ENCODE assay signal across 9 cellular contexts in the genomic region with DNA sequence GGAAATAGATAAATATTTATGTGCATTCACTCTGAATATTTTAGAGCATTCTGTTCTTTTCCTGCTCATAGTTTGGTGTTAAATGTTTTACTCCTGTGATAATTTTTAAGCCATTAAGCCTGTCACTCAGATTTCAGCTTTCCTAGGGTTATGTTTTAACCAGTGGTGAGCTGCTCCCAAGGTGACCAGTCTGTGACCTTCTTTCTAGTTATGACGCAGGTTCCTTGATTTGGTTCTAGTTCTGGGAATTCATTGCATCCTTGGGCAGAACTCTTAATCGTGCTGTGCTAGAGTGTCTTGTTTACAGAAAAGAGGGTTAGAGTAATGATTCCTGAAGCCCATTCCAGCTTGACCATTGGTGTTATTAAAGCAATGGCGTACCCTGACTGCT. TPM values are rescaled to one million over a fixed set of nuclear protein-coding genes. Genes with fewer than 3 reads are reported as not detected.
DNase-seq lines count a peak whose midpoint lies in the region; ATAC-seq and TF ChIP-seq lines count a peak whose summit lies in the region.
"Had no signal": no experiment of that assay in that cellular context is flagged by ENCODE, and none has a peak within 500 bp of the region (broad histone marks: within the 10 kb centered on the region; RNA-seq: fewer than 3 reads in every experiment).

No MANE protein-coding gene starts in this region.

- no peaks in the 10 kb centered on the region; the same call in 2 of the 3 replicates for H3K9me3 Mint-ChIP-seq in GM23338
- H3K9me3 Mint-ChIP-seq in activated CD8-positive, alpha-beta T cell treated with anti-CD3 and anti-CD28 coated beads, Interleukin-2, amount 10 ng/mL, durations not matched to agents 7 days and 5 days (ENCODE audit: insufficient read depth) = no peaks in the 10 kb centered on the region

- H3K27me3 Mint-ChIP-seq in GM23338 (ENCODE audit: insufficient read depth, low read depth, poor library complexity) = peaks cover 11% of the 10 kb centered on the region
- no peaks in the 10 kb centered on the region for H3K27me3 Mint-ChIP-seq in activated CD8-positive, alpha-beta T cell treated with anti-CD3 and anti-CD28 coated beads, Interleukin-2, amount 10 ng/mL, durations not matched to agents 7 days and 5 days (ENCODE audit: low read depth)

- H2AFZ ChIP-seq in GM23338 = no peak overlapping the region

- no peaks in the 10 kb centered on the region for H3K27me3 ChIP-seq in GM23338 (ENCODE audit: insufficient read depth)

- H3F3A ChIP-seq in GM23338 (replicated peaks; ENCODE audit: low read depth) = no peaks in the 10 kb centered on the region

- peaks cover 12% of the 10 kb centered on the region for H3K36me3 Mint-ChIP-seq in GM23338 (ENCODE audit: low read depth)
- peaks cover 12% of the 10 kb centered on the region for H3K36me3 Mint-ChIP-seq in activated CD8-positive, alpha-beta T cell treated with anti-CD3 and anti-CD28 coated beads, Interleukin-2, amount 10 ng/mL, durations not matched to agents 7 days and 5 days (ENCODE audit: low read depth)

- ATAC-seq in GM23338 (no peak), GM18502 (IDR thresholded peaks at IDR 0.05; ENCODE audit: poor library complexity, unreplicated experiment) (no peak), GM18873 (IDR thresholded peaks at IDR 0.05; ENCODE audit: low FRiP score, unreplicated experiment) (no peak), GM21825 (IDR thresholded peaks at IDR 0.05; ENCODE audit: unreplicated experiment) (no peak)
- ATAC-seq in activated CD8-positive, alpha-beta T cell treated with anti-CD3 and anti-CD28 coated beads, Interleukin-2, amount 10 ng/mL, durations not matched to agents 7 days and 5 days = no peak

- DNase-seq in GM23338 (ENCODE audit: low spot score) = no peak
- DNase-seq in activated CD8-positive, alpha-beta T cell treated with anti-CD3 and anti-CD28 coated beads, Interleukin-2, amount 10 ng/mL, durations not matched to agents 7 days and 5 days = no peak
- peak; percentile 45 for DNase-seq in glomerular visceral epithelial cell (ENCODE audit: extremely low spot score)
- DNase-seq in renal cortical epithelial cell (ENCODE audit: low read depth) = peak; percentile 93
- DNase-seq in NCI-H345 treated with DMSO at 0.1 percent for 48 hours (lab: John Stamatoyannopoulos, UW; ENCODE audit: unreplicated experiment) = no peak
- DNase-seq: NCI-H1694 treated with DMSO at 0.1 percent for 48 hours had no signal

- H3K4me2 ChIP-seq in GM23338 = peak overlapping the region; percentile 87

- H3K27ac Mint-ChIP-seq in GM23338 = peak overlapping the region; percentile 74; the same call in 1 of the 2 replicates
- no peak overlapping the region for H3K27ac Mint-ChIP-seq in activated CD8-positive, alpha-beta T cell treated with anti-CD3 and anti-CD28 coated beads, Interleukin-2, amount 10 ng/mL, durations not matched to agents 7 days and 5 days

- peaks cover 41% of the 10 kb centered on the region for H3K79me2 ChIP-seq in GM23338 (replicated peaks; ENCODE audit: insufficient read depth)

- CTCF ChIA-PET in activated CD8-positive, alpha-beta T cell treated with anti-CD3 and anti-CD28 coated beads, Interleukin-2, amount 10 ng/mL, durations not matched to agents 7 days and 5 days (lab: Charles Lee) = interaction anchor here (1.0 to 3.2 kb wide), 5 partner anchors 10 to 396 kb away, joined by 3 to 12 read pairs (median 3); no protein-coding TSS in a partner anchor

- peaks cover 18% of the 10 kb centered on the region for H3K4me1 Mint-ChIP-seq in GM23338
- H3K4me1 Mint-ChIP-seq in activated CD8-positive, alpha-beta T cell treated with anti-CD3 and anti-CD28 coated beads, Interleukin-2, amount 10 ng/mL, durations not matched to agents 7 days and 5 days (ENCODE audit: low read depth) = peaks cover 32% of the 10 kb centered on the region

- no peak overlapping the region for H3K27ac ChIP-seq in GM23338 (ENCODE audit: low read depth)

- H4K20me1 ChIP-seq in GM23338 (replicated peaks; ENCODE audit: insufficient read depth) = 0 out of 2 replicates have a peak, but pooled peaks cover 2% of the 10 kb centered on the region

- peak overlapping the region; percentile 95 for H3K4me3 Mint-ChIP-seq in GM23338
- H3K4me3 Mint-ChIP-seq in activated CD8-positive, alpha-beta T cell treated with anti-CD3 and anti-CD28 coated beads, Interleukin-2, amount 10 ng/mL, durations not matched to agents 7 days and 5 days = peak overlapping the region; percentile 92

- peaks cover 17% of the 10 kb centered on the region for H3K4me1 ChIP-seq in GM23338 (ENCODE audit: insufficient read depth)

- H3K9me2 ChIP-seq in GM23338 (ENCODE audit: insufficient read depth) = no peaks in the 10 kb centered on the region

- no peak for TF ChIP-seq CTCF in GM23338 (conservative IDR thresholded peaks at IDR 0.05; ENCODE audit: low read depth in 2 of 2)

- H3K36me3 ChIP-seq in GM23338 (ENCODE audit: insufficient read depth) = peaks cover 3% of the 10 kb centered on the region; the same call in 1 of the 2 replicates

- peak overlapping the region; percentile 95; the same call in 1 of the 2 replicates for H3K4me3 ChIP-seq in GM23338

- POLR2A ChIA-PET in activated CD8-positive, alpha-beta T cell treated with anti-CD3 and anti-CD28 coated beads, Interleukin-2, amount 10 ng/mL, durations not matched to agents 7 days and 5 days (lab: Charles Lee) = interaction anchor here (0.6 to 0.7 kb wide), 2 partner anchors 91 to 339 kb away, joined by 3 to 5 read pairs; no protein-coding TSS in a partner anchor

TF ChIP-seq in GM23338, 12 proteins besides CTCF, POLR2A, EP300 and RAD21 (continues in another document):
- TF ChIP-seq STAT1 (IDR thresholded peaks at IDR 0.05; ENCODE audit: unreplicated experiment) (no peak), ZNF331 (CRISPR knock-in tag; IDR thresholded peaks at IDR 0.05; ENCODE audit: low read depth) (no peak), EZH2 (IDR thresholded peaks at IDR 0.05; ENCODE audit: low read depth, unreplicated experiment) (no peak), EZH2phosphoT487 (IDR thresholded peaks at IDR 0.05; ENCODE audit: unreplicated experiment) (no peak), POLR2AphosphoS5 (IDR thresholded peaks at IDR 0.05; ENCODE audit: low read depth) (no peak), ZNF114 (CRISPR knock-in tag; IDR thresholded peaks at IDR 0.05) (no peak), NANOG (IDR thresholded peaks at IDR 0.05; ENCODE audit: borderline replicate concordance) (no peak), CREB1 (CRISPR knock-in tag; IDR thresholded peaks at IDR 0.05; ENCODE audit: low read depth) (no peak)
- TF ChIP-seq, protein P1, sequence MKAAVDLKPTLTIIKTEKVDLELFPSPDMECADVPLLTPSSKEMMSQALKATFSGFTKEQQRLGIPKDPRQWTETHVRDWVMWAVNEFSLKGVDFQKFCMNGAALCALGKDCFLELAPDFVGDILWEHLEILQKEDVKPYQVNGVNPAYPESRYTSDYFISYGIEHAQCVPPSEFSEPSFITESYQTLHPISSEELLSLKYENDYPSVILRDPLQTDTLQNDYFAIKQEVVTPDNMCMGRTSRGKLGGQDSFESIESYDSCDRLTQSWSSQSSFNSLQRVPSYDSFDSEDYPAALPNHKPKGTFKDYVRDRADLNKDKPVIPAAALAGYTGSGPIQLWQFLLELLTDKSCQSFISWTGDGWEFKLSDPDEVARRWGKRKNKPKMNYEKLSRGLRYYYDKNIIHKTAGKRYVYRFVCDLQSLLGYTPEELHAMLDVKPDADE (IDR thresholded peaks at IDR 0.05) = no peak
- TF ChIP-seq, protein P2, sequence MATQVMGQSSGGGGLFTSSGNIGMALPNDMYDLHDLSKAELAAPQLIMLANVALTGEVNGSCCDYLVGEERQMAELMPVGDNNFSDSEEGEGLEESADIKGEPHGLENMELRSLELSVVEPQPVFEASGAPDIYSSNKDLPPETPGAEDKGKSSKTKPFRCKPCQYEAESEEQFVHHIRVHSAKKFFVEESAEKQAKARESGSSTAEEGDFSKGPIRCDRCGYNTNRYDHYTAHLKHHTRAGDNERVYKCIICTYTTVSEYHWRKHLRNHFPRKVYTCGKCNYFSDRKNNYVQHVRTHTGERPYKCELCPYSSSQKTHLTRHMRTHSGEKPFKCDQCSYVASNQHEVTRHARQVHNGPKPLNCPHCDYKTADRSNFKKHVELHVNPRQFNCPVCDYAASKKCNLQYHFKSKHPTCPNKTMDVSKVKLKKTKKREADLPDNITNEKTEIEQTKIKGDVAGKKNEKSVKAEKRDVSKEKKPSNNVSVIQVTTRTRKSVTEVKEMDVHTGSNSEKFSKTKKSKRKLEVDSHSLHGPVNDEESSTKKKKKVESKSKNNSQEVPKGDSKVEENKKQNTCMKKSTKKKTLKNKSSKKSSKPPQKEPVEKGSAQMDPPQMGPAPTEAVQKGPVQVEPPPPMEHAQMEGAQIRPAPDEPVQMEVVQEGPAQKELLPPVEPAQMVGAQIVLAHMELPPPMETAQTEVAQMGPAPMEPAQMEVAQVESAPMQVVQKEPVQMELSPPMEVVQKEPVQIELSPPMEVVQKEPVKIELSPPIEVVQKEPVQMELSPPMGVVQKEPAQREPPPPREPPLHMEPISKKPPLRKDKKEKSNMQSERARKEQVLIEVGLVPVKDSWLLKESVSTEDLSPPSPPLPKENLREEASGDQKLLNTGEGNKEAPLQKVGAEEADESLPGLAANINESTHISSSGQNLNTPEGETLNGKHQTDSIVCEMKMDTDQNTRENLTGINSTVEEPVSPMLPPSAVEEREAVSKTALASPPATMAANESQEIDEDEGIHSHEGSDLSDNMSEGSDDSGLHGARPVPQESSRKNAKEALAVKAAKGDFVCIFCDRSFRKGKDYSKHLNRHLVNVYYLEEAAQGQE (IDR thresholded peaks at IDR 0.05; ENCODE audit: unreplicated experiment) = no peak

RNA-seq across cellular contexts. Expression of a gene that starts 2.2 kb away (rescaled TPM):
- 60.9 and 77.8 TPM in 2 replicates for total RNA-seq in GM23338 (2014; rRNA removed; shearing (Covaris generic))
- polyA plus RNA-seq in GM23338 (2016; fragmentation: Nextera tagmentation; extraction: Ambion mirVana) = 35.7 and 36.5 TPM in 2 replicates
- total RNA-seq in activated CD8-positive, alpha-beta T cell treated with anti-CD3 and anti-CD28 coated beads, Interleukin-2, amount 10 ng/mL, durations not matched to agents 7 days and 5 days = 10 to 100 TPM; 15.1 to 17.0 TPM
- 75.2 and 256 TPM in 2 replicates for total RNA-seq in renal cortical epithelial cell

RNA-seq across cellular contexts. Expression of a gene that starts 36.0 kb away (rescaled TPM):
- not detected in 2 replicates for total RNA-seq in GM23338 (2014; rRNA removed; shearing (Covaris generic))
- not detected in 2 replicates for polyA plus RNA-seq in GM23338 (2016; fragmentation: Nextera tagmentation; extraction: Ambion mirVana)
- total RNA-seq in activated CD8-positive, alpha-beta T cell treated with anti-CD3 and anti-CD28 coated beads, Interleukin-2, amount 10 ng/mL, durations not matched to agents 7 days and 5 days = not detected
- 2.3 and 6.9 TPM in 2 replicates for total RNA-seq in renal cortical epithelial cell

RNA-seq across cellular contexts. Expression of a gene that starts 42.9 kb away (rescaled TPM):
- not detected in 2 replicates for total RNA-seq in GM23338 (2014; rRNA removed; shearing (Covaris generic))
- polyA plus RNA-seq in GM23338 (2016; fragmentation: Nextera tagmentation; extraction: Ambion mirVana) = not detected in 2 replicates
- not detected for total RNA-seq in activated CD8-positive, alpha-beta T cell treated with anti-CD3 and anti-CD28 coated beads, Interleukin-2, amount 10 ng/mL, durations not matched to agents 7 days and 5 days
- total RNA-seq in renal cortical epithelial cell = 0.87 and 0.89 TPM in 2 replicates

Comparison
In these comparisons a context has a peak if more than half of its experiments do, and no peak if none do; other contexts are left out.
1. DNase-seq: peak in glomerular visceral epithelial cell (single experiment) and renal cortical epithelial cell (single experiment); none in GM23338 (single experiment), activated CD8-positive, alpha-beta T cell treated with anti-CD3 and anti-CD28 coated beads, Interleukin-2, amount 10 ng/mL, durations not matched to agents 7 days and 5 days (single experiment) and NCI-H345 treated with DMSO at 0.1 percent for 48 hours (single experiment).